Comparison of ENCODE assay signal across 21 cellular contexts in the genomic region with DNA sequence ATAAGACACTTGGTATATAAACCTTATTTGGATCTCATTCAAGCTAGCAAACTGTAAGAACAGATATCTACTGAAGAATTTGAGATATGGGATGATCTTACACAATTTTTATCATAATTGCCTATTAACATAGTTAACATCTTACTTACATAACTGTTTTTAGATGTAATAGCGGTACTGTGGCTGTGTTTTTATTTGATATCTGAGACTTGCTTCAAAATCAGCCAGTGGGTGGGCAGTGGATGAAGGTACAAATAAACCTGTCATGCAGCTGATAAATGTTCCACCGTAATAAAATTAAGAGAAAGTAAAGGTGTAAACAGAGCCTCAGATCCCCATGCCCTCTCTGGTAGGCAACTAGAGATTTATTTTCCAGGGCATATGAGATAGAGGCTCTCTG.
"Had no signal": no experiment of that assay in that cellular context is flagged by ENCODE, and none has a peak within 500 bp of the region (broad histone marks: within the 10 kb centered on the region; RNA-seq: fewer than 3 reads in every experiment).

No MANE protein-coding gene starts in this region.

- H3K27ac ChIP-seq: brain microvascular endothelial cell, esophagus muscularis mucosa, left lung, lower lobe of right lung, right lobe of liver, upper lobe of left lung had no signal

- H3K9me3 ChIP-seq: esophagus muscularis mucosa, left lung, lower lobe of right lung, right lobe of liver, upper lobe of left lung had no signal

- H3K27ac Mint-ChIP-seq: activated CD4-positive, alpha-beta memory T cell treated with anti-CD3 and anti-CD28 coated beads for 36 hours; activated naive CD4-positive, alpha-beta T cell treated with anti-CD3 and anti-CD28 coated beads, Interleukin-2, amount 10 ng/mL, durations not matched to agents 7 days and 5 days; activated naive CD8-positive, alpha-beta T cell treated with anti-CD3 and anti-CD28 coated beads, Interleukin-2, amount 10 ng/mL, durations not matched to agents 7 days and 5 days; activated T-cell treated with anti-CD3 and anti-CD28 coated beads, Interleukin-2, amount 50 U/mL, for 24 hours; naive thymus-derived CD8-positive, alpha-beta T cell had no signal

- H3K9me3 Mint-ChIP-seq: activated CD4-positive, alpha-beta memory T cell treated with anti-CD3 and anti-CD28 coated beads for 36 hours; activated naive CD4-positive, alpha-beta T cell treated with anti-CD3 and anti-CD28 coated beads, Interleukin-2, amount 10 ng/mL, durations not matched to agents 7 days and 5 days; activated naive CD8-positive, alpha-beta T cell treated with anti-CD3 and anti-CD28 coated beads, Interleukin-2, amount 10 ng/mL, durations not matched to agents 7 days and 5 days; activated T-cell treated with anti-CD3 and anti-CD28 coated beads, Interleukin-2, amount 50 U/mL, for 24 hours; naive thymus-derived CD8-positive, alpha-beta T cell had no signal

- H3K27me3 ChIP-seq: brain microvascular endothelial cell, esophagus muscularis mucosa, left lung, right lobe of liver, upper lobe of left lung had no signal

- H3K4me1 ChIP-seq: esophagus muscularis mucosa, left lung, lower lobe of right lung, right lobe of liver, upper lobe of left lung had no signal

- H3K36me3 ChIP-seq: brain microvascular endothelial cell, esophagus muscularis mucosa, left lung, lower lobe of right lung, right lobe of liver, upper lobe of left lung had no signal

- ATAC-seq: left lung; lower lobe of right lung; naive thymus-derived CD8-positive, alpha-beta T cell; right lobe of liver; stimulated activated naive CD8-positive, alpha-beta T cell treated with anti-CD3 and anti-CD28 coated beads, Interleukin-15, Interleukin-2, amounts not matched to agents 100 U/mL and 50 U/mL, for 24 hours had no signal

- H3K27me3 Mint-ChIP-seq: activated CD4-positive, alpha-beta memory T cell treated with anti-CD3 and anti-CD28 coated beads for 36 hours; activated naive CD4-positive, alpha-beta T cell treated with anti-CD3 and anti-CD28 coated beads, Interleukin-2, amount 10 ng/mL, durations not matched to agents 7 days and 5 days; activated naive CD8-positive, alpha-beta T cell treated with anti-CD3 and anti-CD28 coated beads, Interleukin-2, amount 10 ng/mL, durations not matched to agents 7 days and 5 days; activated T-cell treated with anti-CD3 and anti-CD28 coated beads, Interleukin-2, amount 50 U/mL, for 24 hours; naive thymus-derived CD8-positive, alpha-beta T cell had no signal

- H3K4me3 ChIP-seq: esophagus muscularis mucosa, left lung, lower lobe of right lung, right lobe of liver, upper lobe of left lung had no signal

- H3K4me3 Mint-ChIP-seq: activated CD4-positive, alpha-beta memory T cell treated with anti-CD3 and anti-CD28 coated beads for 36 hours; activated naive CD4-positive, alpha-beta T cell treated with anti-CD3 and anti-CD28 coated beads, Interleukin-2, amount 10 ng/mL, durations not matched to agents 7 days and 5 days; activated naive CD8-positive, alpha-beta T cell treated with anti-CD3 and anti-CD28 coated beads, Interleukin-2, amount 10 ng/mL, durations not matched to agents 7 days and 5 days; activated T-cell treated with anti-CD3 and anti-CD28 coated beads, Interleukin-2, amount 50 U/mL, for 24 hours; naive thymus-derived CD8-positive, alpha-beta T cell had no signal

- DNase-seq: activated CD4-positive, alpha-beta memory T cell treated with anti-CD3 and anti-CD28 coated beads for 36 hours; activated CD4-positive, alpha-beta T cell treated with anti-CD3 and anti-CD28 coated beads for 48 hours; activated CD4-positive, CD25-positive, alpha-beta regulatory T cell; activated CD8-positive, alpha-beta memory T cell treated with anti-CD3 and anti-CD28 coated beads, Interleukin-2, amount 50 U/mL, for 48 hours; activated gamma-delta T cell; activated naive CD4-positive, alpha-beta T cell treated with anti-CD3 and anti-CD28 coated beads, Interleukin-2, amount 10 ng/mL, durations not matched to agents 7 days and 5 days; activated naive CD8-positive, alpha-beta T cell treated with anti-CD3 and anti-CD28 coated beads, Interleukin-2, amount 10 ng/mL, durations not matched to agents 7 days and 5 days; activated T-cell treated with anti-CD3 and anti-CD28 coated beads, Interleukin-2, amount 50 U/mL, for 24 hours; amniotic stem cell; brain microvascular endothelial cell; kidney glomerular epithelial cell; left lung; lower lobe of right lung; mesenchymal stem cell; naive thymus-derived CD8-positive, alpha-beta T cell; right lobe of liver; stimulated activated CD4-positive, alpha-beta T cell treated with anti-CD3 and anti-CD28 coated beads, Interleukin-2, amount 100 ng/mL, for 48 hours; stimulated activated naive CD8-positive, alpha-beta T cell treated with anti-CD3 and anti-CD28 coated beads, Interleukin-15, Interleukin-2, amounts not matched to agents 100 U/mL and 50 U/mL, for 24 hours; T-helper 1 cell; upper lobe of left lung had no signal
